In genomic region chr5:150448353-150448752, GRCh38 we compare ENCODE assay signal across 8 cellular contexts. TPM values are rescaled to one million over a fixed set of nuclear protein-coding genes. Genes with fewer than 3 reads are reported as not detected.
DNase-seq lines count a peak whose midpoint lies in the region; ATAC-seq and TF ChIP-seq lines count a peak whose summit lies in the region.

No MANE protein-coding gene starts in this region.

- peak overlapping the region; percentile 97 for H3K4me3 Mint-ChIP-seq in nephron progenitor cell

- peaks cover 47 to 58% (median 54%) of the 10 kb centered on the region in 11 experiments for H3K36me3 ChIP-seq in BLaER1 treated with 17β-estradiol and CSF1 and Interleukin-3, amounts not matched to agents 10 nM and 100 nM
- H3K36me3 ChIP-seq in MG63: peaks cover 64% of the 10 kb centered on the region

- peaks cover 55% of the 10 kb centered on the region for H3K36me3 Mint-ChIP-seq in nephron progenitor cell (ENCODE audit: low read depth)

- no peaks in the 10 kb centered on the region for H3K27me3 ChIP-seq in BLaER1 treated with 17β-estradiol and CSF1 and Interleukin-3, amounts not matched to agents 10 nM and 100 nM
- H3K27me3 ChIP-seq in MG63 (no peaks in the 10 kb centered on the region), dorsolateral prefrontal cortex (no peaks in the 10 kb centered on the region)

- no peak for DNase-seq in MG63
- no peak for DNase-seq in dorsolateral prefrontal cortex
- DNase-seq in nephron progenitor cell: no peak
- no peak for DNase-seq in NCI-H128 (lab: John Stamatoyannopoulos, UW; ENCODE audit: unreplicated experiment)
- no peak for DNase-seq in nucleus accumbens (lab: John Stamatoyannopoulos, UW)

- H3K9me3 Mint-ChIP-seq in nephron progenitor cell: peaks cover 21% of the 10 kb centered on the region

- ATAC-seq in GM21786 (IDR thresholded peaks at IDR 0.05; ENCODE audit: unreplicated experiment) (no peak), HG02763 (IDR thresholded peaks at IDR 0.05; ENCODE audit: unreplicated experiment) (no peak)

- H3K4me1 ChIP-seq in BLaER1 treated with 17β-estradiol and CSF1 and Interleukin-3, amounts not matched to agents 10 nM and 100 nM: peaks cover 34 to 56% (median 53%) of the 10 kb centered on the region in 10 experiments

- peaks cover 54 to 58% (median 56%) of the 10 kb centered on the region in 11 experiments for H4K20me1 ChIP-seq in BLaER1 treated with 17β-estradiol and CSF1 and Interleukin-3, amounts not matched to agents 10 nM and 100 nM

- peak overlapping the region; percentile 77 to 96 (median 88) for H3K4me3 ChIP-seq in BLaER1 treated with 17β-estradiol and CSF1 and Interleukin-3, amounts not matched to agents 10 nM and 100 nM
- H3K4me3 ChIP-seq in MG63: peak overlapping the region; percentile 91
- H3K4me3 ChIP-seq in dorsolateral prefrontal cortex: peak overlapping the region; percentile 59 to 99 (median 88)

- TF ChIP-seq CTCF in dorsolateral prefrontal cortex (IDR thresholded peaks at IDR 0.05 in 54 of 56, conservative IDR thresholded peaks at IDR 0.05 in 2 of 56; ENCODE audit: low read depth in 1 of 56, partially characterized antibody in 56 of 56) (no peak), nephron progenitor cell (IDR thresholded peaks at IDR 0.05) (no peak)

- H3K9me3 ChIP-seq in BLaER1 treated with 17β-estradiol and CSF1 and Interleukin-3, amounts not matched to agents 10 nM and 100 nM (replicated peaks in 1 of 11): peaks cover 0 to 6% (median 2%) of the 10 kb centered on the region in 11 experiments; a peak in 6 of 22 replicates
- H3K9me3 ChIP-seq in MG63: peaks cover 7% of the 10 kb centered on the region

- no peaks in the 10 kb centered on the region for H3K27me3 Mint-ChIP-seq in nephron progenitor cell (ENCODE audit: low read depth, poor library complexity)

- peak overlapping the region; percentile 100 for H3K27ac Mint-ChIP-seq in nephron progenitor cell

- H3K9ac ChIP-seq in BLaER1 treated with 17β-estradiol and CSF1 and Interleukin-3, amounts not matched to agents 10 nM and 100 nM: peak overlapping the region; percentile 90 to 100 (median 95)

- peaks cover 35% of the 10 kb centered on the region for H3K4me1 Mint-ChIP-seq in nephron progenitor cell

- intact Hi-C loops in dorsolateral prefrontal cortex (cut with DNase I): loop anchor here in 1 of 2 donors (10.0 kb wide), 1 partner anchor 294 kb away; the partner anchor contains the start of gene PDGFRB

- peak overlapping the region; percentile 95 to 99 (median 97); a peak in 21 of 22 replicates for H3K27ac ChIP-seq in BLaER1 treated with 17β-estradiol and CSF1 and Interleukin-3, amounts not matched to agents 10 nM and 100 nM
- peak overlapping the region in 45 of 59 donors; percentile 20 to 100 (median 98) for H3K27ac ChIP-seq in dorsolateral prefrontal cortex

- peak overlapping the region; percentile 84 to 98 (median 91) for H3K4me2 ChIP-seq in BLaER1 treated with 17β-estradiol and CSF1 and Interleukin-3, amounts not matched to agents 10 nM and 100 nM

RNA-seq across cellular contexts. Expression of gene RPS14, which starts 1.2 kb away (rescaled TPM):
- total RNA-seq in MG63 (2014; rRNA removed; shearing (Covaris generic); ENCODE audit: low replicate concordance): 6,735 and 8,677 TPM in 2 replicates
- total RNA-seq in dorsolateral prefrontal cortex: 100 to 1,000 TPM; 441 to 866 (median 635) TPM

RNA-seq across cellular contexts. Expression of gene CD74, which starts 35.6 kb away (rescaled TPM):
- total RNA-seq in MG63 (2014; rRNA removed; shearing (Covaris generic); ENCODE audit: low replicate concordance): not detected in 2 replicates
- 100 to 1,000 TPM in 114 of 120 experiments, 10 to 100 TPM in 6; 51.8 to 687 (median 224) TPM for total RNA-seq in dorsolateral prefrontal cortex

RNA-seq across cellular contexts. Expression of gene NDST1, which starts 59.6 kb away (rescaled TPM):
- 101 and 142 TPM in 2 replicates for total RNA-seq in MG63 (2014; rRNA removed; shearing (Covaris generic); ENCODE audit: low replicate concordance)
- 100 to 1,000 TPM in 43 of 120 experiments, 10 to 100 TPM in 77; 64.3 to 163 (median 92.5) TPM for total RNA-seq in dorsolateral prefrontal cortex

Comparison
In these comparisons a context has a peak if more than half of its experiments do, and no peak if none do; other contexts are left out.
1. RNA of gene CD74, which starts 35.6 kb away (total RNA-seq): 51.8 to 687 TPM in dorsolateral prefrontal cortex; not detected in MG63; every median in the first group is over 10 times any median in the second.
2. Peak in every context shown above with its lines, with median percentiles within 50 percentile points of each other: H3K4me3 ChIP-seq.